ENCODE assay signal across 9 cellular contexts in the genomic region with DNA sequence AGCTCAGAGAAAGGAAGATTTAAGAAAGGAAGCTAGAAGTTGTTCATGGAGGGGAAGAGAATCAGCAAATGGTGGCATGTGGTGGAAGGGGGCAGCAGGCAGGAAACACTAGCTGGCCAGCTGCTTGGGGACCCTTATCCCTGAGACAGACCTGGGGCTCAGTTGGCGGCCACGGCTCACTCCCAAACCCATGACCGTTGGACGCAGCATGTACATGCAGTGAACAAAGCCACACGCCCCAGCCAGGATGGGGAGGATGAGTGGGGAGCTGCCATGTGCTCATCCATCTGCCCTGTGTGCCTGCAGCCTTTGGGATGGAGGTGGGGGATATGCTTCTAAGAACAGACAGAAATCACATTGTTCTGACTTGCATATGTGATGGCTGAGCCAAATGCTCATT.
"Had no signal": no experiment of that assay in that cellular context is flagged by ENCODE, and none has a peak within 500 bp of the region (broad histone marks: within the 10 kb centered on the region; RNA-seq: fewer than 3 reads in every experiment).

No MANE protein-coding gene starts in this region.

- DNase-seq: GM23248, GOT3, H7, HFFc6, IMR-90 had no signal

- H3K4me3 ChIP-seq: GM23248, HAP-1, K562 had no signal

- H3K27ac Mint-ChIP-seq: HFFc6 had no signal

- H3K9me3 ChIP-seq: HAP-1 had no signal

- H3K27ac ChIP-seq: GM23248 had no signal

- FAIRE-seq: HTR-8/SVneo, K562 had no signal

- H3K36me3 ChIP-seq: HAP-1 had no signal

- H3K4me3 Mint-ChIP-seq: HFFc6 had no signal

- ATAC-seq: HCT116, K562 had no signal
